21 cellular contexts compared by ENCODE assay signal in genomic region chr7:46855851-46856250, GRCh38.
"Had no signal": no experiment of that assay in that cellular context is flagged by ENCODE, and none has a peak within 500 bp of the region (broad histone marks: within the 10 kb centered on the region; RNA-seq: fewer than 3 reads in every experiment).

No MANE protein-coding gene starts in this region.

- H3K4me1 ChIP-seq: esophagus muscularis mucosa, lower lobe of right lung, suprapubic skin, upper lobe of left lung had no signal

- H3K27ac Mint-ChIP-seq: activated naive CD4-positive, alpha-beta T cell treated with anti-CD3 and anti-CD28 coated beads, Interleukin-2, amount 10 ng/mL, durations not matched to agents 7 days and 5 days; activated naive CD8-positive, alpha-beta T cell treated with anti-CD3 and anti-CD28 coated beads, Interleukin-2, amount 50 U/mL, for 24 hours; nephron; stimulated activated naive CD8-positive, alpha-beta T cell treated with anti-CD3 and anti-CD28 coated beads, Interleukin-15, amount 100 ng/mL, for 72 hours had no signal

- H3K27ac ChIP-seq: coronary artery, esophagus muscularis mucosa, lower lobe of right lung, suprapubic skin, upper lobe of left lung had no signal

- H3K9me3 ChIP-seq: ascending aorta, esophagus muscularis mucosa, lower lobe of right lung, suprapubic skin, upper lobe of left lung had no signal

- ATAC-seq: activated naive CD8-positive, alpha-beta T cell treated with anti-CD3 and anti-CD28 coated beads, Interleukin-2, amount 50 U/mL, for 24 hours; left colon; lower lobe of right lung; stimulated activated naive CD8-positive, alpha-beta T cell treated with anti-CD3 and anti-CD28 coated beads, Interleukin-15, amount 100 ng/mL, for 72 hours had no signal

- H3K4me1 Mint-ChIP-seq: activated naive CD4-positive, alpha-beta T cell treated with anti-CD3 and anti-CD28 coated beads, Interleukin-2, amount 10 ng/mL, durations not matched to agents 7 days and 5 days; activated naive CD8-positive, alpha-beta T cell treated with anti-CD3 and anti-CD28 coated beads, Interleukin-2, amount 50 U/mL, for 24 hours; central memory CD8-positive, alpha-beta T cell; stimulated activated naive CD8-positive, alpha-beta T cell treated with anti-CD3 and anti-CD28 coated beads, Interleukin-15, amount 100 ng/mL, for 72 hours had no signal

- H3K36me3 ChIP-seq: ascending aorta, esophagus muscularis mucosa, lower lobe of right lung, suprapubic skin, upper lobe of left lung had no signal

- DNase-seq: activated CD4-positive, alpha-beta T cell treated with anti-CD3 and anti-CD28 coated beads, Interleukin-2, amount 50 U/mL, for 1 hour; activated CD8-positive, alpha-beta memory T cell treated with anti-CD3 and anti-CD28 coated beads for 24 hours; activated CD8-positive, alpha-beta memory T cell treated with anti-CD3 and anti-CD28 coated beads, Interleukin-2, amount 50 U/mL, for 48 hours; activated effector memory CD4-positive, alpha-beta T cell treated with Interleukin-2 at 50 U/mL for 16 hours; activated naive CD4-positive, alpha-beta T cell treated with anti-CD3 and anti-CD28 coated beads, Interleukin-2, amount 10 ng/mL, durations not matched to agents 7 days and 5 days; activated naive CD8-positive, alpha-beta T cell treated with anti-CD3 and anti-CD28 coated beads, Interleukin-2, amount 50 U/mL, for 24 hours; activated T-cell treated with anti-CD3 and anti-CD28 coated beads, Interleukin-2, amount 50 U/mL, for 48 hours; foreskin melanocyte; hypothalamus; islet precursor cell; left colon; lower lobe of right lung; posterior cingulate gyrus; stimulated activated naive CD8-positive, alpha-beta T cell treated with anti-CD3 and anti-CD28 coated beads, Interleukin-15, amount 100 ng/mL, for 72 hours; upper lobe of left lung had no signal

- H3K36me3 Mint-ChIP-seq: activated naive CD4-positive, alpha-beta T cell treated with anti-CD3 and anti-CD28 coated beads, Interleukin-2, amount 10 ng/mL, durations not matched to agents 7 days and 5 days had no signal

- H3K27me3 Mint-ChIP-seq: activated naive CD4-positive, alpha-beta T cell treated with anti-CD3 and anti-CD28 coated beads, Interleukin-2, amount 10 ng/mL, durations not matched to agents 7 days and 5 days; activated naive CD8-positive, alpha-beta T cell treated with anti-CD3 and anti-CD28 coated beads, Interleukin-2, amount 50 U/mL, for 24 hours; central memory CD8-positive, alpha-beta T cell; stimulated activated naive CD8-positive, alpha-beta T cell treated with anti-CD3 and anti-CD28 coated beads, Interleukin-15, amount 100 ng/mL, for 72 hours had no signal

- H3K4me3 ChIP-seq: ascending aorta, coronary artery, esophagus muscularis mucosa, lower lobe of right lung, suprapubic skin, upper lobe of left lung had no signal

- H3K4me3 Mint-ChIP-seq: activated naive CD4-positive, alpha-beta T cell treated with anti-CD3 and anti-CD28 coated beads, Interleukin-2, amount 10 ng/mL, durations not matched to agents 7 days and 5 days; activated naive CD8-positive, alpha-beta T cell treated with anti-CD3 and anti-CD28 coated beads, Interleukin-2, amount 50 U/mL, for 24 hours; central memory CD8-positive, alpha-beta T cell; nephron; stimulated activated naive CD8-positive, alpha-beta T cell treated with anti-CD3 and anti-CD28 coated beads, Interleukin-15, amount 100 ng/mL, for 72 hours had no signal

- H3K27me3 ChIP-seq: ascending aorta, esophagus muscularis mucosa, suprapubic skin, upper lobe of left lung had no signal
